In genomic region chr9:133703571-133704399, GRCh38 we compare ENCODE assay signal across 15 cellular contexts. TPM values are rescaled to one million over a fixed set of nuclear protein-coding genes. Genes with fewer than 3 reads are reported as not detected.
DNase-seq lines count a peak whose midpoint lies in the region; ATAC-seq, FAIRE-seq and TF ChIP-seq lines count a peak whose summit lies in the region.
"Had no signal": no experiment of that assay in that cellular context is flagged by ENCODE, and none has a peak within 500 bp of the region (broad histone marks: within the 10 kb centered on the region; RNA-seq: fewer than 3 reads in every experiment).

No MANE protein-coding gene starts in this region.

- intact Hi-C loops in CD14-positive monocyte (cut with micrococcal nuclease) = no loop called here

- H3K4ac ChIP-seq in H1 (replicated peaks; ENCODE audit: insufficient read length, low read depth, low read length) = no peak overlapping the region

- no peak overlapping the region for H3K4me2 ChIP-seq in H1 (ENCODE audit: insufficient read depth in 1 of 2, low read depth in 2 of 2, low read length in 2 of 2)

- DNase-seq in AG04450 (ENCODE audit: low read depth, low spot score) = no peak
- peak; percentile 36 for DNase-seq in CD14-positive monocyte (ENCODE audit: low spot score)
- DNase-seq in NCI-H345 (lab: John Stamatoyannopoulos, UW) = peak; percentile 69
- no peak for DNase-seq in H1 (ENCODE audit: low read depth in 1 of 2, low spot score in 2 of 2)
- DNase-seq in hippocampal formation (lab: John Stamatoyannopoulos, UW) = no peak
- DNase-seq in immature natural killer cell = no peak
- no peak for DNase-seq in SIG-M5 (lab: John Stamatoyannopoulos, UW)
- DNase-seq: brain microvascular endothelial cell, Calu3, hypothalamus, mesendoderm, MG63 had no signal

- TF ChIP-seq POLR2A in H1 (IDR thresholded peaks at IDR 0.05; ENCODE audit: control extremely low read depth in 1 of 2, low read depth in 2 of 2, low read length in 2 of 2) = no peak

- no peaks in the 10 kb centered on the region for H3K23me2 ChIP-seq in H1 (ENCODE audit: low read depth, low read length)

- no peak overlapping the region for H4K5ac ChIP-seq in H1 (ENCODE audit: insufficient read length, low read depth, low read length)

- H3K23ac ChIP-seq in H1 (ENCODE audit: insufficient read length) = no peak overlapping the region

- no peak for TF ChIP-seq RAD21 in H1 (IDR thresholded peaks at IDR 0.05 in 1 of 2, conservative IDR thresholded peaks at IDR 0.05 in 1 of 2; ENCODE audit: low read depth in 2 of 2, low read length in 2 of 2)

- no peaks in the 10 kb centered on the region for H3K79me1 ChIP-seq in H1 (ENCODE audit: low read depth, low read length)

- no peak overlapping the region for H2BK15ac ChIP-seq in H1 (ENCODE audit: low read length)

- no peaks in the 10 kb centered on the region for H3K79me2 ChIP-seq in H1 (ENCODE audit: control insufficient read depth in 1 of 2, insufficient read depth in 2 of 2, low read length in 2 of 2)

- no peaks in the 10 kb centered on the region for H4K20me1 ChIP-seq in H1 (replicated peaks in 1 of 2; ENCODE audit: control insufficient read depth in 1 of 2, insufficient read depth in 2 of 2, low read length in 2 of 2)

- no peak overlapping the region for H3K9ac ChIP-seq in H1 (replicated peaks in 1 of 4; ENCODE audit: extremely low read depth in 1 of 4, low read depth in 3 of 4, low read length in 3 of 4)

- no peak overlapping the region for H3K27ac Mint-ChIP-seq in CD14-positive monocyte
- H3K27ac Mint-ChIP-seq in immature natural killer cell = peak overlapping the region in 1 of 6 donors; percentile 50
- no peak overlapping the region for H3K27ac Mint-ChIP-seq in stimulated activated memory B cell treated with anti-CD40 and anti-IgM and Interleukin-4, amounts not matched to agents 10 μg/mL and 1 μg/mL and 100 μg/mL, for 72 hours

- H3K9me3 ChIP-seq in AG04450 (ENCODE audit: control insufficient read depth, insufficient read depth, low read length) = peaks cover 2% of the 10 kb centered on the region; the same call in 1 of the 2 replicates
- no peaks in the 10 kb centered on the region for H3K9me3 ChIP-seq in H1 (ENCODE audit: insufficient read depth in 2 of 2, low read depth in 1 of 2, low read length in 1 of 2)
- H3K9me3 ChIP-seq: MG63, suprapubic skin had no signal

- H3K9me3 Mint-ChIP-seq in CD14-positive monocyte (peaks cover 0 to 3% (median 0%) of the 10 kb centered on the region in 7 donors), immature natural killer cell (no peaks in the 10 kb centered on the region)
- no peaks in the 10 kb centered on the region for H3K9me3 Mint-ChIP-seq in stimulated activated memory B cell treated with anti-CD40 and anti-IgM and Interleukin-4, amounts not matched to agents 10 μg/mL and 1 μg/mL and 100 μg/mL, for 72 hours

- H2AFZ ChIP-seq in H1 (ENCODE audit: low read length) = no peak overlapping the region

- peak overlapping the region; percentile 14; the same call in 1 of the 2 replicates for H4K8ac ChIP-seq in H1 (ENCODE audit: extremely low read depth, insufficient read depth, low read length)

- H3K36me3 Mint-ChIP-seq in CD14-positive monocyte = no peaks in the 10 kb centered on the region
- no peaks in the 10 kb centered on the region for H3K36me3 Mint-ChIP-seq in immature natural killer cell
- H3K36me3 Mint-ChIP-seq in stimulated activated memory B cell treated with anti-CD40 and anti-IgM and Interleukin-4, amounts not matched to agents 10 μg/mL and 1 μg/mL and 100 μg/mL, for 72 hours = no peaks in the 10 kb centered on the region

- no peak for FAIRE-seq in H1 (lab: Jason Lieb, UNC)

- H2AK5ac ChIP-seq in H1 (ENCODE audit: low read depth, low read length) = no peak overlapping the region

- peaks cover 21 to 41% (median 26%) of the 10 kb centered on the region in 3 donors for H3K27me3 Mint-ChIP-seq in CD14-positive monocyte (ENCODE audit: low read depth in 3 of 3)
- no peaks in the 10 kb centered on the region for H3K27me3 Mint-ChIP-seq in immature natural killer cell (ENCODE audit: low read depth in 3 of 3)
- peaks cover 62% of the 10 kb centered on the region for H3K27me3 Mint-ChIP-seq in stimulated activated memory B cell treated with anti-CD40 and anti-IgM and Interleukin-4, amounts not matched to agents 10 μg/mL and 1 μg/mL and 100 μg/mL, for 72 hours

- 0 out of 2 replicates have a peak overlapping the region, but pooled peaks have one; percentile 44 for H2BK5ac ChIP-seq in H1 (ENCODE audit: low read depth, low read length)

- H3K4me1 ChIP-seq in H1 (replicated peaks in 1 of 4; ENCODE audit: control insufficient read depth in 3 of 4, insufficient read depth in 4 of 4, low read length in 3 of 4) = peaks cover 0 to 13% (median 10%) of the 10 kb centered on the region in 4 experiments; a peak in 5 of 7 replicates

- no peak for TF ChIP-seq EP300 in H1 (IDR thresholded peaks at IDR 0.05; ENCODE audit: borderline replicate concordance in 1 of 2, low read depth in 2 of 2, low read length in 2 of 2)

- H2BK120ac ChIP-seq in H1 (replicated peaks; ENCODE audit: low read depth, low read length) = no peak overlapping the region

- POLR2A ChIA-PET in AG04450 (lab: Yijun Ruan, JAX) = no interaction called here
- POLR2A ChIA-PET in H1 (lab: Charles Lee; ENCODE audit: partially characterized antibody) = no interaction called here

- peak overlapping the region; percentile 21 for H3K27ac ChIP-seq in AG04450 (ENCODE audit: low read depth, low read length)
- H3K27ac ChIP-seq in H1 (ENCODE audit: low read depth, low read length) = no peak overlapping the region
- H3K27ac ChIP-seq: brain microvascular endothelial cell, epithelial cell of prostate, suprapubic skin had no signal

- peaks cover 5% of the 10 kb centered on the region for H3K4me1 Mint-ChIP-seq in CD14-positive monocyte
- peaks cover 0 to 11% of the 10 kb centered on the region in 2 donors for H3K4me1 Mint-ChIP-seq in immature natural killer cell
- H3K4me1 Mint-ChIP-seq in stimulated activated memory B cell treated with anti-CD40 and anti-IgM and Interleukin-4, amounts not matched to agents 10 μg/mL and 1 μg/mL and 100 μg/mL, for 72 hours = peaks cover 20% of the 10 kb centered on the region

- no peak for ATAC-seq in stimulated activated memory B cell treated with anti-CD40 and anti-IgM and Interleukin-4, amounts not matched to agents 10 μg/mL and 1 μg/mL and 100 μg/mL, for 72 hours

- H3K27me3 ChIP-seq in AG04450 (ENCODE audit: control insufficient read depth, insufficient read depth, low read length) (peaks cover 8% of the 10 kb centered on the region), H1 (replicated peaks in 1 of 4; ENCODE audit: control insufficient read depth in 3 of 4, extremely low read depth in 1 of 4, insufficient read depth in 3 of 4, low read length in 3 of 4) (no peaks in the 10 kb centered on the region; a peak in 2 of 7 replicates)
- H3K27me3 ChIP-seq: brain microvascular endothelial cell, MG63 had no signal

- 83% methylated on average over 20 of the region's 21 CpGs; no CpG with 5 or more reads in 1 of the 2 experiments for WGBS in H1 (ENCODE audit: extremely low coverage in 1 of 2, insufficient coverage in 1 of 2, insufficient read length in 1 of 2, insufficient replicate concordance in 2 of 2, low coverage in 1 of 2, low lambda C conversion rate in 2 of 2, missing lambda C conversion rate in 1 of 2), 2 experiments

- H3K4me3 ChIP-seq in AG04450 (ENCODE audit: low read depth, low read length) = no peak overlapping the region
- H3K4me3 ChIP-seq in H1 (ENCODE audit: extremely low read depth in 1 of 4, insufficient read depth in 2 of 4, low read depth in 3 of 4, low read length in 4 of 4) = no peak overlapping the region
- H3K4me3 ChIP-seq: MG63 had no signal

- H2BK12ac ChIP-seq in H1 (ENCODE audit: low read depth, low read length) = no peak overlapping the region

- H3K14ac ChIP-seq in H1 (ENCODE audit: insufficient read length) = no peak overlapping the region

- H3K36me3 ChIP-seq in H1 (ENCODE audit: control insufficient read depth in 2 of 4, insufficient read depth in 4 of 4, low read length in 3 of 4) = no peaks in the 10 kb centered on the region
- H3K36me3 ChIP-seq: brain microvascular endothelial cell, MG63, suprapubic skin had no signal

- TF ChIP-seq CTCF in AG04450 (IDR thresholded peaks at IDR 0.05; ENCODE audit: low read depth, low read length) = no peak
- no peak for TF ChIP-seq CTCF in CD14-positive monocyte (IDR thresholded peaks at IDR 0.05)
- no peak for TF ChIP-seq CTCF in H1 (IDR thresholded peaks at IDR 0.05; ENCODE audit: control extremely low read depth in 1 of 3, insufficient read depth in 1 of 3, low read depth in 1 of 3, low read length in 3 of 3)

- H3K4me3 Mint-ChIP-seq in CD14-positive monocyte (no peak overlapping the region), immature natural killer cell (no peak overlapping the region)
- H3K4me3 Mint-ChIP-seq in stimulated activated memory B cell treated with anti-CD40 and anti-IgM and Interleukin-4, amounts not matched to agents 10 μg/mL and 1 μg/mL and 100 μg/mL, for 72 hours = no peak overlapping the region

- CTCF ChIA-PET in AG04450 (lab: Charles Lee) = no interaction called here
- CTCF ChIA-PET in H1 (lab: Charles Lee; ENCODE audit: partially characterized antibody) = interaction anchor here (0.9 to 2.4 kb wide), 4 partner anchors 8 to 53 kb away, joined by 3 to 17 read pairs (median 4); no protein-coding TSS in a partner anchor

- H4K91ac ChIP-seq in H1 (replicated peaks; ENCODE audit: insufficient read length, low read length) = peak overlapping the region; percentile 55

- H2BK20ac ChIP-seq in H1 (ENCODE audit: low read length) = 0 out of 2 replicates have a peak overlapping the region, but pooled peaks have one; percentile 18

- H3K18ac ChIP-seq in H1 (ENCODE audit: extremely low read depth, low read length) = no peak overlapping the region; the same call in 1 of the 2 replicates

- no peak overlapping the region for H3K56ac ChIP-seq in H1 (replicated peaks; ENCODE audit: insufficient read length, low read depth, low read length)

TF ChIP-seq in H1, 55 proteins besides CTCF, POLR2A, EP300 and RAD21:
- TF ChIP-seq CEBPB (IDR thresholded peaks at IDR 0.05; ENCODE audit: low read depth, low read length) = no peak
- no peak for TF ChIP-seq JUN (IDR thresholded peaks at IDR 0.05; ENCODE audit: low read depth, low read length)
- no peak for TF ChIP-seq NANOG (IDR thresholded peaks at IDR 0.05; ENCODE audit: insufficient read depth, low read depth, low read length, poor library complexity, severe bottlenecking)

RNA-seq across cellular contexts. Expression of gene SARDH, which starts 34.4 kb away (rescaled TPM):
- polyA plus RNA-seq in AG04450 (2011; rRNA removed) (1.3 and 2.2 TPM in 2 replicates), CD14-positive monocyte (not detected), H1 (2011; rRNA removed) (6.4 and 13.1 TPM in 2 replicates), immature natural killer cell (1 to 10 TPM in 2 of 3 donors, under 1 TPM in 1; 0.08 to 6.8 (median 1.2) TPM)
- 1.8 and 3.5 TPM in 2 replicates for polyA minus RNA-seq in AG04450 (2011; rRNA and poly(A)+ RNA removed)
- 7.3 and 7.4 TPM in 2 replicates for total RNA-seq in H1 (2021; fragmentation: NEBNext Ultra II Directional; extraction: Animal tissue kit (Norgen Biotek cat#: 25700))
- 5.6 TPM for polyA plus RNA-seq in H1 (2011; cell fraction: cytosol; rRNA removed)
- polyA plus RNA-seq in H1 (2011; cell fraction: nucleus; rRNA removed) = 17.1 TPM
- 5.6 to 9.3 TPM (median 7.0 TPM) in 4 replicates for polyA plus RNA-seq in H1 (2012, experiment 1 of 2)
- 5.9 TPM for polyA plus RNA-seq in H1 (2012, experiment 2 of 2)
- polyA plus RNA-seq in H1 (2013, experiment 1 of 2) = 5.1 TPM
- 4.7 TPM for polyA plus RNA-seq in H1 (2013, experiment 2 of 2)
- 4.9 and 5.6 TPM in 2 replicates for polyA minus RNA-seq in H1 (2011; rRNA and poly(A)+ RNA removed)
- polyA minus RNA-seq in H1 (2011; cell fraction: cytosol; rRNA and poly(A)+ RNA removed) = 5.4 TPM
- polyA minus RNA-seq in H1 (2011; cell fraction: nucleus; rRNA and poly(A)+ RNA removed) = 9.3 TPM
- total RNA-seq: Calu3 had no signal

Comparison
In these comparisons a context has a peak if more than half of its experiments do, and no peak if none do; other contexts are left out.
1. DNase-seq: peak in CD14-positive monocyte (single experiment) and NCI-H345 (single experiment); none in AG04450 (single experiment), H1 (0 of 2), hippocampal formation (0 of 2), immature natural killer cell (0 of 3) and SIG-M5 (single experiment).